Comparison of ENCODE assay signal across 8 cellular contexts in the genomic region with DNA sequence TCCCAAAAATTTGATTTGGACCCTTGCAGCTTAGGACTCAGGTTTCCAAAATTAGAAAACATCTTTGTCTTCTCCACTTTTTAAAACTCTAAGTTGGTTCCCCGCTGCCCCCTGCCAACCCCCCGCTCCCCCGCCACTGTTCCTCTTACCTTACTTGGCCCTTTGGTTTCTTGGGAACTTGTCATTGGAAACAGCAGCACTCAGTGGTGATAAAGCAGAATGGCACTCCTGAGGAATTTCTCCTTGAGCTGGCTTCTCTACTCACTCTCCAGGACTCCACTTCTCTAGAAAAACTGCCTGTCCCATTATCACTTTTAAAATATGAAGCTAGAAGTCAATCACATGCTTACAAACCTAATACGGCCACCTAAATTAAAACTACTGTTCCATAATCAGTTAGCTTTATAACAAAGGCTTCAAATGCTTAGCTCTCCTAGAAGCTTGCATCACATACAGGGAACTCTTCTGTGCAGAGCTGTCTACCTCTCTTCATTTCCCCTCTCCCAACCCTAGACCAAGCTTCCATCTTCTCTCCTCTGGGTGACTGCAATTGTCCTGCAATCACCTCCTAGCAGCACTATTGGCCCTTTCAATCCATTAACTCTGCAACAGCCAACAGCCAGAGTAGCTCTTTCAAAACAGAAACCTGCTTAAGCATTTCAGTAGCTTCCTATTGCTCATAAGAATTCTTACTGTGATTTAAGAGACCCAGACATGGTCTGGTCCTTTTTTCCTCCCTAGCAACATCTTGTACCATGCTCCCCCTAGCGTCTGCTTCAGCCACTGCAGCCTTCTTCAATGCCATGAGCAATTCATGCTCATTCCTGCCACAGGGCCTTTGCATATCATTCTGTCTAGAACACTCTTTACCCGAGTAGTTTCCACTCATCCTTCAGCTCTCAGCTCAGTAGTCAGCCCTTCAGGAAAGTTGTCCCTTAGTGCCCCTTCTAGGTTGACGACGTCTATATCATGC. TPM values are rescaled to one million over a fixed set of nuclear protein-coding genes. Genes with fewer than 3 reads are reported as not detected.
A peak's percentile ranks its signal among the peaks of the same experiment; 100 is the strongest.
DNase-seq lines count a peak whose midpoint lies in the region; ATAC-seq and TF ChIP-seq lines count a peak whose summit lies in the region.

No MANE protein-coding gene starts in this region.

- no peaks in the 10 kb centered on the region for H3K9me3 Mint-ChIP-seq in CD8-positive, alpha-beta T cell
- no peaks in the 10 kb centered on the region for H3K9me3 Mint-ChIP-seq in activated T-cell treated with anti-CD3 and anti-CD28 coated beads, Interleukin-2, amount 50 U/mL, for 24 hours
- no peaks in the 10 kb centered on the region for H3K9me3 Mint-ChIP-seq in nephron progenitor cell

- H3K27me3 Mint-ChIP-seq in CD8-positive, alpha-beta T cell (ENCODE audit: low read depth) = no peaks in the 10 kb centered on the region
- no peaks in the 10 kb centered on the region for H3K27me3 Mint-ChIP-seq in activated T-cell treated with anti-CD3 and anti-CD28 coated beads, Interleukin-2, amount 50 U/mL, for 24 hours
- peaks cover 6% of the 10 kb centered on the region for H3K27me3 Mint-ChIP-seq in nephron progenitor cell (ENCODE audit: low read depth, poor library complexity)

- CTCF ChIA-PET in CD8-positive, alpha-beta T cell (lab: Charles Lee) = interaction anchor here (0.5 to 2.6 kb wide), 24 partner anchors 9 to 1032 kb away, joined by 3 to 19 read pairs (median 4); a partner anchor contains a TSS

- no peaks in the 10 kb centered on the region for H3K4me1 Mint-ChIP-seq in CD8-positive, alpha-beta T cell (ENCODE audit: low read depth)
- H3K4me1 Mint-ChIP-seq in activated T-cell treated with anti-CD3 and anti-CD28 coated beads, Interleukin-2, amount 50 U/mL, for 24 hours (ENCODE audit: low read depth) = peaks cover 2% of the 10 kb centered on the region
- no peaks in the 10 kb centered on the region for H3K4me1 Mint-ChIP-seq in nephron progenitor cell

- ATAC-seq in CD8-positive, alpha-beta T cell = peak; percentile 70
- ATAC-seq in GM19351 (IDR thresholded peaks at IDR 0.05; ENCODE audit: unreplicated experiment) (peak; percentile 83), HG03378 (IDR thresholded peaks at IDR 0.05; ENCODE audit: unreplicated experiment) (peak; percentile 90)

- no peak overlapping the region for H3K4me3 ChIP-seq in CD8-positive, alpha-beta T cell (ENCODE audit: low read depth, low read length)
- no peak overlapping the region for H3K4me3 ChIP-seq in fibroblast of mammary gland (ENCODE audit: control insufficient read depth, low read depth, low read length)

- H3K4me1 ChIP-seq in CD8-positive, alpha-beta T cell (ENCODE audit: insufficient read depth, low read length) = no peaks in the 10 kb centered on the region

- no peak overlapping the region for H3K27ac Mint-ChIP-seq in CD8-positive, alpha-beta T cell
- no peak overlapping the region for H3K27ac Mint-ChIP-seq in activated T-cell treated with anti-CD3 and anti-CD28 coated beads, Interleukin-2, amount 50 U/mL, for 24 hours
- no peak overlapping the region for H3K27ac Mint-ChIP-seq in nephron progenitor cell

- H3K36me3 ChIP-seq in CD8-positive, alpha-beta T cell (ENCODE audit: insufficient read depth, low read length) = no peaks in the 10 kb centered on the region

- intact Hi-C loops in CD8-positive, alpha-beta T cell (cut with DNase I, micrococcal nuclease) = loop anchor here (1.0 to 2.0 kb wide), 4 partner anchors 294 to 1348 kb away; no protein-coding TSS in a partner anchor

- H3K4me3 Mint-ChIP-seq in CD8-positive, alpha-beta T cell = no peak overlapping the region
- no peak overlapping the region for H3K4me3 Mint-ChIP-seq in activated T-cell treated with anti-CD3 and anti-CD28 coated beads, Interleukin-2, amount 50 U/mL, for 24 hours
- H3K4me3 Mint-ChIP-seq in nephron progenitor cell = no peak overlapping the region

- no peaks in the 10 kb centered on the region for H3K27me3 ChIP-seq in CD8-positive, alpha-beta T cell (ENCODE audit: insufficient read depth, low read length)

- H3K9me3 ChIP-seq in CD8-positive, alpha-beta T cell (ENCODE audit: low read length) = no peaks in the 10 kb centered on the region

- DNase-seq in CD8-positive, alpha-beta T cell = peak; percentile 29 to 69 (median 60)
- DNase-seq in OCI-M1 (lab: John Stamatoyannopoulos, UW) (peak; percentile 84), fibroblast of mammary gland (ENCODE audit: low read depth) (peak; percentile 78), nephron progenitor cell (peak; percentile 70), stromal cell of bone marrow (ENCODE audit: low read depth) (peak; percentile 63)
- peak; percentile 80 for DNase-seq in activated T-cell treated with anti-CD3 and anti-CD28 coated beads, Interleukin-2, amount 50 U/mL, for 24 hours

- H3K36me3 Mint-ChIP-seq in CD8-positive, alpha-beta T cell = no peaks in the 10 kb centered on the region
- no peaks in the 10 kb centered on the region for H3K36me3 Mint-ChIP-seq in activated T-cell treated with anti-CD3 and anti-CD28 coated beads, Interleukin-2, amount 50 U/mL, for 24 hours (ENCODE audit: low read depth)
- no peaks in the 10 kb centered on the region for H3K36me3 Mint-ChIP-seq in nephron progenitor cell (ENCODE audit: low read depth)

- POLR2A ChIA-PET in CD8-positive, alpha-beta T cell (lab: Charles Lee) = interaction anchor here (0.6 kb wide), 1 partner anchor 436 kb away, joined by 3 read pairs; no protein-coding TSS in a partner anchor

- no peak overlapping the region for H3K27ac ChIP-seq in CD8-positive, alpha-beta T cell (ENCODE audit: low read depth, low read length)

- peak; percentile 56 for TF ChIP-seq CTCF in CD8-positive, alpha-beta T cell (IDR thresholded peaks at IDR 0.05)
- TF ChIP-seq CTCF in fibroblast of mammary gland (conservative IDR thresholded peaks at IDR 0.05; ENCODE audit: control insufficient read depth, insufficient read depth, low read depth, low read length) = peak; percentile 90
- peak; percentile 49 for TF ChIP-seq CTCF in nephron progenitor cell (IDR thresholded peaks at IDR 0.05)

RNA-seq across cellular contexts. Expression of a gene that starts 15.2 kb away (rescaled TPM):
- total RNA-seq in CD8-positive, alpha-beta T cell = 10 to 100 TPM; 10.9 to 11.3 TPM
